In genomic region chr5:135834639-135835529, GRCh38 we compare ENCODE assay signal across 9 cellular contexts. TPM values are rescaled to one million over a fixed set of nuclear protein-coding genes. Genes with fewer than 3 reads are reported as not detected.
DNase-seq lines count a peak whose midpoint lies in the region; ATAC-seq and TF ChIP-seq lines count a peak whose summit lies in the region.
"Had no signal": no experiment of that assay in that cellular context is flagged by ENCODE, and none has a peak within 500 bp of the region (broad histone marks: within the 10 kb centered on the region; RNA-seq: fewer than 3 reads in every experiment).

A gene with protein sequence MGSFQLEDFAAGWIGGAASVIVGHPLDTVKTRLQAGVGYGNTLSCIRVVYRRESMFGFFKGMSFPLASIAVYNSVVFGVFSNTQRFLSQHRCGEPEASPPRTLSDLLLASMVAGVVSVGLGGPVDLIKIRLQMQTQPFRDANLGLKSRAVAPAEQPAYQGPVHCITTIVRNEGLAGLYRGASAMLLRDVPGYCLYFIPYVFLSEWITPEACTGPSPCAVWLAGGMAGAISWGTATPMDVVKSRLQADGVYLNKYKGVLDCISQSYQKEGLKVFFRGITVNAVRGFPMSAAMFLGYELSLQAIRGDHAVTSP (plus strand): TSS chr5:135834663. CDS start chr5:135834848, 185 bp downstream.

- intact Hi-C loops in upper lobe of right lung (cut with DNase I): no loop called here

- no peak within 1 kb of the TSS for H3K9ac ChIP-seq in mucosa of stomach (ENCODE audit: low read length)

- ATAC-seq in HG03432 (IDR thresholded peaks at IDR 0.05; ENCODE audit: unreplicated experiment) (peak; percentile 86), upper lobe of right lung (peak; percentile 70), GM21360 (IDR thresholded peaks at IDR 0.05; ENCODE audit: unreplicated experiment) (no peak)
- ATAC-seq: CD8-positive, alpha-beta T cell had no signal

- peak within 1 kb of the TSS; percentile 20 to 66 (median 36) for H3K4me3 ChIP-seq in Peyer's patch
- H3K4me3 ChIP-seq in epithelial cell of proximal tubule (ENCODE audit: low read depth, low read length): peak within 1 kb of the TSS; percentile 52
- peak within 1 kb of the TSS; percentile 31 for H3K4me3 ChIP-seq in mucosa of stomach (ENCODE audit: low read length)
- peak within 1 kb of the TSS; percentile 21 for H3K4me3 ChIP-seq in upper lobe of right lung

- H3K27me3 ChIP-seq in Peyer's patch: no peaks in the 10 kb centered on the region
- H3K27me3 ChIP-seq in mucosa of stomach (ENCODE audit: control insufficient read depth, insufficient read depth, low read length): peaks cover 47% of the 10 kb centered on the region
- H3K27me3 ChIP-seq in upper lobe of right lung: peaks cover 49% of the 10 kb centered on the region

- H3K4me1 ChIP-seq in Peyer's patch (peaks cover 0 to 10% (median 0%) of the 10 kb centered on the region in 4 donors), mucosa of stomach (ENCODE audit: control insufficient read depth, insufficient read depth, low read length) (no peaks in the 10 kb centered on the region), upper lobe of right lung (no peaks in the 10 kb centered on the region)

- H3K36me3 ChIP-seq in Peyer's patch: no peaks in the 10 kb centered on the region
- H3K36me3 ChIP-seq in mucosa of stomach (ENCODE audit: control insufficient read depth, insufficient read depth, low read length): no peaks in the 10 kb centered on the region
- no peaks in the 10 kb centered on the region for H3K36me3 ChIP-seq in upper lobe of right lung

- DNase-seq in NCI-H2081 (lab: John Stamatoyannopoulos, UW) (peak; percentile 61 to 68), NCI-H2081 treated with DMSO at 0.1 percent for 48 hours (lab: John Stamatoyannopoulos, UW) (no peak), Peyer's patch (peak in 2 of 3 donors; percentile 84 to 86), epithelial cell of proximal tubule (ENCODE audit: low read depth) (peak; percentile 7), upper lobe of right lung (peak; percentile 76)

- peak in 3 of 6 experiments; percentile 38 to 82 (median 77) for TF ChIP-seq CTCF in Peyer's patch (IDR thresholded peaks at IDR 0.05)
- peak; percentile 63 for TF ChIP-seq CTCF in epithelial cell of proximal tubule (conservative IDR thresholded peaks at IDR 0.05; ENCODE audit: low read depth, low read length)
- peak; percentile 44 for TF ChIP-seq CTCF in upper lobe of right lung (IDR thresholded peaks at IDR 0.05)

- H3K9me3 ChIP-seq in Peyer's patch: no peaks in the 10 kb centered on the region
- no peaks in the 10 kb centered on the region for H3K9me3 ChIP-seq in mucosa of stomach (ENCODE audit: control insufficient read depth, low read length)
- H3K9me3 ChIP-seq in upper lobe of right lung: no peaks in the 10 kb centered on the region

- TF ChIP-seq POLR2A in Peyer's patch (IDR thresholded peaks at IDR 0.05): peak; percentile 45 to 67

- peak within 1 kb of the TSS in 3 of 4 donors; percentile 62 to 87 (median 67) for H3K27ac ChIP-seq in Peyer's patch
- no peak within 1 kb of the TSS for H3K27ac ChIP-seq in upper lobe of right lung

RNA-seq across cellular contexts. Expression of the gene that starts here (rescaled TPM):
- 10 to 100 TPM in 2 of 4 donors, 1 to 10 TPM in 2; 8.3 to 11.6 (median 10.3) TPM for total RNA-seq in Peyer's patch
- total RNA-seq in epithelial cell of proximal tubule: not detected in 2 replicates
- total RNA-seq in upper lobe of right lung: not detected
- total RNA-seq: CD8-positive, alpha-beta T cell had no signal

Comparison
In these comparisons a context has a peak if more than half of its experiments do, and no peak if none do; other contexts are left out.
1. Peak in DNase-seq and H3K4me3 ChIP-seq in epithelial cell of proximal tubule; RNA of the gene not detected or under 1 TPM.
2. Peak in DNase-seq, ATAC-seq and H3K4me3 ChIP-seq in upper lobe of right lung; RNA of the gene not detected or under 1 TPM.